19 cellular contexts compared by ENCODE assay signal in genomic region chr7:150401424-150401790, GRCh38. TPM values are rescaled to one million over a fixed set of nuclear protein-coding genes. Genes with fewer than 3 reads are reported as not detected.
DNase-seq lines count a peak whose midpoint lies in the region; ATAC-seq and TF ChIP-seq lines count a peak whose summit lies in the region.
"Had no signal": no experiment of that assay in that cellular context is flagged by ENCODE, and none has a peak within 500 bp of the region (broad histone marks: within the 10 kb centered on the region; RNA-seq: fewer than 3 reads in every experiment).

No MANE protein-coding gene starts in this region.

- H3K4me3 ChIP-seq in HUES64 (ENCODE audit: low read length) = no peak overlapping the region

- no peaks in the 10 kb centered on the region for H3K9me3 Mint-ChIP-seq in activated naive CD4-positive, alpha-beta T cell treated with anti-CD3 and anti-CD28 coated beads, Interleukin-2, amount 10 ng/mL, durations not matched to agents 7 days and 5 days
- no peaks in the 10 kb centered on the region for H3K9me3 Mint-ChIP-seq in activated naive CD4-positive, alpha-beta T cell treated with anti-CD3 and anti-CD28 coated beads for 36 hours
- H3K9me3 Mint-ChIP-seq in type B pancreatic cell = no peaks in the 10 kb centered on the region
- H3K9me3 Mint-ChIP-seq: activated CD4-positive, alpha-beta memory T cell treated with anti-CD3 and anti-CD28 coated beads, Interleukin-2, amount 10 ng/mL, durations not matched to agents 7 days and 5 days; activated naive CD8-positive, alpha-beta T cell treated with anti-CD3 and anti-CD28 coated beads, Interleukin-2, amount 50 U/mL, for 24 hours; CD4-positive, CD25-positive, alpha-beta regulatory T cell had no signal

- H3K9ac ChIP-seq in HUES64 (ENCODE audit: low read depth, low read length) = peak overlapping the region; percentile 59

- CTCF ChIA-PET in activated naive CD4-positive, alpha-beta T cell treated with anti-CD3 and anti-CD28 coated beads, Interleukin-2, amount 10 ng/mL, durations not matched to agents 7 days and 5 days (lab: Charles Lee) = interaction anchor here (1.0 to 1.2 kb wide), 2 partner anchors 31 to 45 kb away, joined by 3 read pairs; no protein-coding TSS in a partner anchor
- CTCF ChIA-PET in activated naive CD4-positive, alpha-beta T cell treated with anti-CD3 and anti-CD28 coated beads for 36 hours (lab: Charles Lee) = interaction anchor here (0.7 kb wide), 1 partner anchor 45 kb away, joined by 3 read pairs; no protein-coding TSS in a partner anchor

- WGBS in HUES64 = 71% methylated on average over 1 of the region's 1 CpG

- H3K4me3 Mint-ChIP-seq in activated naive CD4-positive, alpha-beta T cell treated with anti-CD3 and anti-CD28 coated beads, Interleukin-2, amount 10 ng/mL, durations not matched to agents 7 days and 5 days = no peak overlapping the region
- H3K4me3 Mint-ChIP-seq in activated naive CD4-positive, alpha-beta T cell treated with anti-CD3 and anti-CD28 coated beads for 36 hours = no peak overlapping the region
- peak overlapping the region; percentile 60 for H3K4me3 Mint-ChIP-seq in type B pancreatic cell
- H3K4me3 Mint-ChIP-seq: activated CD4-positive, alpha-beta memory T cell treated with anti-CD3 and anti-CD28 coated beads, Interleukin-2, amount 10 ng/mL, durations not matched to agents 7 days and 5 days; activated naive CD8-positive, alpha-beta T cell treated with anti-CD3 and anti-CD28 coated beads, Interleukin-2, amount 50 U/mL, for 24 hours had no signal

- DNase-seq in activated naive CD4-positive, alpha-beta T cell treated with anti-CD3 and anti-CD28 coated beads, Interleukin-2, amount 10 ng/mL, durations not matched to agents 7 days and 5 days = no peak
- no peak for DNase-seq in activated naive CD4-positive, alpha-beta T cell treated with anti-CD3 and anti-CD28 coated beads for 36 hours
- DNase-seq in foreskin melanocyte (peak; percentile 77), type B pancreatic cell (ENCODE audit: extremely low spot score, unreplicated experiment) (no peak), NOMO-1 treated with dmso at 0.1 percent for 144 hours (lab: John Stamatoyannopoulos, UW; ENCODE audit: unreplicated experiment) (no peak), T-helper 2 cell (no peak)
- DNase-seq: activated CD4-positive, alpha-beta memory T cell treated with anti-CD3 and anti-CD28 coated beads, Interleukin-2, amount 10 ng/mL, durations not matched to agents 7 days and 5 days; activated naive CD8-positive, alpha-beta T cell treated with anti-CD3 and anti-CD28 coated beads, Interleukin-2, amount 50 U/mL, for 24 hours; CD4-positive, CD25-positive, alpha-beta regulatory T cell; dermis blood vessel endothelial cell; DMS79 treated with DMSO at 0.1 percent for 48 hours; NCI-H1092; NCI-H748 treated with DMSO at 0.1 percent for 48 hours; stimulated activated CD4-positive, alpha-beta T cell treated with anti-CD3 and anti-CD28 coated beads, Interleukin-12 subunit alpha, Interleukin-12 subunit beta, amount 100 ng/mL, for 4 hours; stimulated activated naive CD4-positive, alpha-beta T cell had no signal

- peaks cover 32% of the 10 kb centered on the region for H3K4me1 Mint-ChIP-seq in activated naive CD4-positive, alpha-beta T cell treated with anti-CD3 and anti-CD28 coated beads, Interleukin-2, amount 10 ng/mL, durations not matched to agents 7 days and 5 days
- peaks cover 16% of the 10 kb centered on the region for H3K4me1 Mint-ChIP-seq in activated naive CD4-positive, alpha-beta T cell treated with anti-CD3 and anti-CD28 coated beads for 36 hours (ENCODE audit: low read depth)
- peaks cover 66% of the 10 kb centered on the region for H3K4me1 Mint-ChIP-seq in type B pancreatic cell (ENCODE audit: unreplicated experiment)

- H3K27me3 ChIP-seq in HUES64 (ENCODE audit: insufficient read depth, low read length) = no peaks in the 10 kb centered on the region

- ATAC-seq in esophagus mucosa = no peak
- ATAC-seq: activated naive CD8-positive, alpha-beta T cell treated with anti-CD3 and anti-CD28 coated beads, Interleukin-2, amount 50 U/mL, for 24 hours had no signal

- intact Hi-C loops in activated naive CD4-positive, alpha-beta T cell treated with anti-CD3 and anti-CD28 coated beads for 36 hours (cut with micrococcal nuclease) = no loop called here

- no peak for TF ChIP-seq CTCF in type B pancreatic cell (conservative IDR thresholded peaks at IDR 0.05)

- H3K36me3 Mint-ChIP-seq in activated naive CD4-positive, alpha-beta T cell treated with anti-CD3 and anti-CD28 coated beads, Interleukin-2, amount 10 ng/mL, durations not matched to agents 7 days and 5 days = peaks cover 7% of the 10 kb centered on the region
- H3K36me3 Mint-ChIP-seq in activated naive CD4-positive, alpha-beta T cell treated with anti-CD3 and anti-CD28 coated beads for 36 hours (ENCODE audit: low read depth) = no peaks in the 10 kb centered on the region
- H3K36me3 Mint-ChIP-seq in type B pancreatic cell = peaks cover 14% of the 10 kb centered on the region
- H3K36me3 Mint-ChIP-seq: CD4-positive, CD25-positive, alpha-beta regulatory T cell had no signal

- H3K4me1 ChIP-seq in HUES64 (ENCODE audit: insufficient read depth, low read length) = peaks cover 58% of the 10 kb centered on the region

- H3K27ac ChIP-seq in HUES64 (ENCODE audit: low read depth, low read length) = peak overlapping the region; percentile 98

- H3K27me3 Mint-ChIP-seq in activated naive CD4-positive, alpha-beta T cell treated with anti-CD3 and anti-CD28 coated beads, Interleukin-2, amount 10 ng/mL, durations not matched to agents 7 days and 5 days = no peaks in the 10 kb centered on the region
- H3K27me3 Mint-ChIP-seq in activated naive CD4-positive, alpha-beta T cell treated with anti-CD3 and anti-CD28 coated beads for 36 hours (ENCODE audit: low read depth) = no peaks in the 10 kb centered on the region
- no peaks in the 10 kb centered on the region for H3K27me3 Mint-ChIP-seq in type B pancreatic cell
- H3K27me3 Mint-ChIP-seq: activated CD4-positive, alpha-beta memory T cell treated with anti-CD3 and anti-CD28 coated beads, Interleukin-2, amount 10 ng/mL, durations not matched to agents 7 days and 5 days; activated naive CD8-positive, alpha-beta T cell treated with anti-CD3 and anti-CD28 coated beads, Interleukin-2, amount 50 U/mL, for 24 hours had no signal

- H3K9me3 ChIP-seq in HUES64 (ENCODE audit: insufficient read depth, low read depth, low read length) = no peaks in the 10 kb centered on the region

- peaks cover 11% of the 10 kb centered on the region; the same call in 1 of the 2 replicates for H3K36me3 ChIP-seq in HUES64 (ENCODE audit: insufficient read depth, low read length)

- peak overlapping the region; percentile 24 for H3K27ac Mint-ChIP-seq in activated naive CD4-positive, alpha-beta T cell treated with anti-CD3 and anti-CD28 coated beads, Interleukin-2, amount 10 ng/mL, durations not matched to agents 7 days and 5 days
- H3K27ac Mint-ChIP-seq in activated naive CD4-positive, alpha-beta T cell treated with anti-CD3 and anti-CD28 coated beads for 36 hours = no peak overlapping the region
- peak overlapping the region; percentile 74 for H3K27ac Mint-ChIP-seq in type B pancreatic cell
- H3K27ac Mint-ChIP-seq: activated CD4-positive, alpha-beta memory T cell treated with anti-CD3 and anti-CD28 coated beads, Interleukin-2, amount 10 ng/mL, durations not matched to agents 7 days and 5 days; activated naive CD8-positive, alpha-beta T cell treated with anti-CD3 and anti-CD28 coated beads, Interleukin-2, amount 50 U/mL, for 24 hours; CD4-positive, CD25-positive, alpha-beta regulatory T cell had no signal

RNA-seq across cellular contexts. Expression of gene ZNF775, which starts 22.3 kb away (rescaled TPM):
- 1 to 10 TPM; 4.5 to 5.2 TPM for total RNA-seq in activated naive CD4-positive, alpha-beta T cell treated with anti-CD3 and anti-CD28 coated beads for 36 hours
- polyA plus RNA-seq in HUES64 (2013, experiment 1 of 2) = 12.3 TPM
- polyA plus RNA-seq in HUES64 (2013, experiment 2 of 2) = 13.2 TPM
- total RNA-seq in type B pancreatic cell (ENCODE audit: low replicate concordance) (6.9 and 12.3 TPM in 2 replicates), esophagus mucosa (1.3 TPM)

RNA-seq across cellular contexts. Expression of gene REPIN1, which starts 32.8 kb away (rescaled TPM):
- total RNA-seq in activated naive CD4-positive, alpha-beta T cell treated with anti-CD3 and anti-CD28 coated beads for 36 hours = 10 to 100 TPM; 45.7 to 49.3 TPM
- 78.2 TPM for polyA plus RNA-seq in HUES64 (2013, experiment 1 of 2)
- 91.5 TPM for polyA plus RNA-seq in HUES64 (2013, experiment 2 of 2)
- 142 and 154 TPM in 2 replicates for total RNA-seq in type B pancreatic cell (ENCODE audit: low replicate concordance)
- total RNA-seq in esophagus mucosa = 44.9 TPM

RNA-seq across cellular contexts. Expression of gene GIMAP8, which starts 49.0 kb away (rescaled TPM):
- 1 to 10 TPM; 9.1 to 9.7 TPM for total RNA-seq in activated naive CD4-positive, alpha-beta T cell treated with anti-CD3 and anti-CD28 coated beads for 36 hours
- polyA plus RNA-seq in HUES64 (2013, experiment 1 of 2) = not detected
- polyA plus RNA-seq in HUES64 (2013, experiment 2 of 2) = not detected
- total RNA-seq in type B pancreatic cell (ENCODE audit: low replicate concordance) (not detected in 2 replicates), esophagus mucosa (1.6 TPM)
- total RNA-seq: A172 had no signal
- polyA plus RNA-seq: neural cell had no signal

RNA-seq across cellular contexts. Expression of gene RARRES2, which starts 60.0 kb away (rescaled TPM):
- total RNA-seq in activated naive CD4-positive, alpha-beta T cell treated with anti-CD3 and anti-CD28 coated beads for 36 hours = not detected
- polyA plus RNA-seq in HUES64 (2013, experiment 1 of 2) = 94.7 TPM
- 75.3 TPM for polyA plus RNA-seq in HUES64 (2013, experiment 2 of 2)
- total RNA-seq in type B pancreatic cell (ENCODE audit: low replicate concordance) (16.3 and 109 TPM in 2 replicates), esophagus mucosa (7.5 TPM)
- total RNA-seq: activated CD4-positive, alpha-beta memory T cell treated with anti-CD3 and anti-CD28 coated beads, Interleukin-2, amount 10 ng/mL, durations not matched to agents 7 days and 5 days; CD4-positive, CD25-positive, alpha-beta regulatory T cell had no signal
- polyA plus RNA-seq: CD4-positive, CD25-positive, alpha-beta regulatory T cell had no signal
